10 cellular contexts compared by ENCODE assay signal in genomic region chr17:17683710-17684365, GRCh38. TPM values are rescaled to one million over a fixed set of nuclear protein-coding genes. Genes with fewer than 3 reads are reported as not detected.
DNase-seq lines count a peak whose midpoint lies in the region; ATAC-seq and TF ChIP-seq lines count a peak whose summit lies in the region.
"Had no signal": no experiment of that assay in that cellular context is flagged by ENCODE, and none has a peak within 500 bp of the region (broad histone marks: within the 10 kb centered on the region; RNA-seq: fewer than 3 reads in every experiment).

No MANE protein-coding gene starts in this region.

- H3K4me3 Mint-ChIP-seq in Caco-2 (ENCODE audit: unreplicated experiment) (peak overlapping the region; percentile 90), endodermal cell (peak overlapping the region; percentile 76)

- peak overlapping the region; percentile 89 for H2AK5ac ChIP-seq in trophoblast cell (ENCODE audit: low read length)

- H3K27me3 ChIP-seq in Caco-2 (replicated peaks; ENCODE audit: control insufficient read depth, insufficient read depth, low read length) (no peaks in the 10 kb centered on the region), endodermal cell (ENCODE audit: control insufficient read depth, insufficient read depth, low read length, poor library complexity, severe bottlenecking) (peaks cover 18% of the 10 kb centered on the region), trophoblast cell (ENCODE audit: insufficient read depth, low read length) (no peaks in the 10 kb centered on the region)

- peaks cover 32% of the 10 kb centered on the region for H3K79me1 ChIP-seq in trophoblast cell (ENCODE audit: low read length)

- H3K27me3 Mint-ChIP-seq in Caco-2 (ENCODE audit: insufficient read depth, unreplicated experiment) (no peaks in the 10 kb centered on the region), endodermal cell (ENCODE audit: insufficient read depth) (peaks cover 68% of the 10 kb centered on the region)

- 94 to 96% methylated on average over 6 to 7 of the region's 7 CpGs for WGBS in endodermal cell (ENCODE audit: insufficient coverage in 1 of 2, insufficient read length in 1 of 2), 2 experiments
- no CpG with 5 or more reads among the region's 7 CpGs for WGBS in trophoblast cell (ENCODE audit: extremely low coverage, insufficient coverage, insufficient read length)

- H3K79me2 ChIP-seq in OCI-LY7 (ENCODE audit: insufficient read depth, low read depth, low read length) (peaks cover 53% of the 10 kb centered on the region), trophoblast cell (ENCODE audit: control insufficient read depth, insufficient read depth, low read length, poor library complexity) (peaks cover 35% of the 10 kb centered on the region)

- H2AFZ ChIP-seq in OCI-LY7 (ENCODE audit: low read length) (no peak overlapping the region), trophoblast cell (ENCODE audit: insufficient read depth, low read length, poor library complexity) (no peak overlapping the region)

- H3K4me1 Mint-ChIP-seq in Caco-2 (ENCODE audit: low read depth, unreplicated experiment) (peaks cover 30% of the 10 kb centered on the region), endodermal cell (peaks cover 28% of the 10 kb centered on the region)

- H3K18ac ChIP-seq in trophoblast cell (ENCODE audit: low read length): peak overlapping the region; percentile 93

- H2BK5ac ChIP-seq in trophoblast cell (ENCODE audit: low read depth, low read length, poor library complexity): peak overlapping the region; percentile 96

- ATAC-seq in GM18873 (IDR thresholded peaks at IDR 0.05; ENCODE audit: low FRiP score, unreplicated experiment): no peak

- no TSS peak for BruUV-seq in Caco-2 (replicated peaks; lab: Mats Ljungman, UMichigan)
- BruUV-seq in OCI-LY7 (replicated peaks; lab: Mats Ljungman, UMichigan): no TSS peak

- H3K23ac ChIP-seq in trophoblast cell (ENCODE audit: low read length): no peak overlapping the region

- no peaks in the 10 kb centered on the region for H3K36me3 ChIP-seq in Caco-2 (ENCODE audit: control insufficient read depth, insufficient read depth, low read length)
- H3K36me3 ChIP-seq in OCI-LY7 (ENCODE audit: insufficient read depth, low read length): peaks cover 16% of the 10 kb centered on the region; the same call in 1 of the 2 replicates
- H3K36me3 ChIP-seq in endodermal cell (ENCODE audit: control insufficient read depth, insufficient read depth, low read length): peaks cover 9% of the 10 kb centered on the region
- no peaks in the 10 kb centered on the region for H3K36me3 ChIP-seq in trophoblast cell (ENCODE audit: control insufficient read depth in 1 of 2, insufficient read depth in 2 of 2, low read length in 2 of 2)
- H3K36me3 ChIP-seq: neutrophil had no signal

- peak overlapping the region; percentile 72 for H3K14ac ChIP-seq in trophoblast cell (ENCODE audit: low read length)

- peak overlapping the region; percentile 70 for H2BK120ac ChIP-seq in trophoblast cell (ENCODE audit: insufficient read depth, low read length, poor library complexity)

- no peak overlapping the region for H4K12ac ChIP-seq in trophoblast cell (ENCODE audit: low read depth, low read length)

- TF ChIP-seq CTCF in Caco-2 (IDR thresholded peaks at IDR 0.05; ENCODE audit: insufficient read depth in 1 of 2, low read depth in 1 of 2, low read length in 1 of 2, severe bottlenecking in 1 of 2, unreplicated experiment in 1 of 2) (no peak), OCI-LY7 (conservative IDR thresholded peaks at IDR 0.05; ENCODE audit: low read length) (no peak), endodermal cell (conservative IDR thresholded peaks at IDR 0.05) (no peak)

- H3K4ac ChIP-seq in trophoblast cell (ENCODE audit: low read depth, low read length): peak overlapping the region; percentile 99

- H3K27ac ChIP-seq in OCI-LY7 (ENCODE audit: low read depth, low read length, poor library complexity, severe bottlenecking) (peak overlapping the region; percentile 76), endodermal cell (ENCODE audit: low read depth, low read length) (peak overlapping the region; percentile 87), trophoblast cell (ENCODE audit: low read depth, low read length) (peak overlapping the region; percentile 67)
- H3K27ac ChIP-seq: neutrophil had no signal

- H3K36me3 Mint-ChIP-seq in Caco-2 (ENCODE audit: insufficient read depth, unreplicated experiment) (peaks cover 36% of the 10 kb centered on the region), endodermal cell (ENCODE audit: low read depth) (peaks cover 3% of the 10 kb centered on the region)

- H4K91ac ChIP-seq in trophoblast cell (ENCODE audit: low read depth, low read length): peak overlapping the region; percentile 72

- peak overlapping the region; percentile 94 for H4K8ac ChIP-seq in trophoblast cell (ENCODE audit: low read depth, low read length)

- peak overlapping the region; percentile 96; the same call in 1 of the 2 replicates for H3K4me3 ChIP-seq in Caco-2 (ENCODE audit: low read depth, low read length)
- H3K4me3 ChIP-seq in OCI-LY7 (ENCODE audit: low read depth, low read length, poor library complexity, severe bottlenecking): peak overlapping the region; percentile 92
- H3K4me3 ChIP-seq in endodermal cell (ENCODE audit: low read length): peak overlapping the region; percentile 87
- H3K4me3 ChIP-seq in trophoblast cell (ENCODE audit: low read depth, low read length): no peak overlapping the region

- H3K9ac ChIP-seq in endodermal cell (ENCODE audit: extremely low read depth, low read length, poor library complexity, severe bottlenecking): peak overlapping the region; percentile 90
- no peak overlapping the region for H3K9ac ChIP-seq in trophoblast cell (ENCODE audit: low read length)

- H2BK12ac ChIP-seq in trophoblast cell (ENCODE audit: low read length): peak overlapping the region; percentile 33

- no peaks in the 10 kb centered on the region; the same call in 1 of the 2 replicates for H4K20me1 ChIP-seq in OCI-LY7 (ENCODE audit: insufficient read depth, low read length)

- H3K27ac Mint-ChIP-seq in Caco-2 (ENCODE audit: unreplicated experiment): peak overlapping the region; percentile 96
- no peak overlapping the region for H3K27ac Mint-ChIP-seq in endodermal cell

- H3K9me3 Mint-ChIP-seq in Caco-2 (ENCODE audit: unreplicated experiment) (no peaks in the 10 kb centered on the region), endodermal cell (no peaks in the 10 kb centered on the region)

- H3K9me2 ChIP-seq in OCI-LY7 (ENCODE audit: insufficient read depth, low read length): no peaks in the 10 kb centered on the region

- H3K9me3 ChIP-seq in Caco-2: no peaks in the 10 kb centered on the region
- H3K9me3 ChIP-seq in OCI-LY7 (ENCODE audit: low read length): no peaks in the 10 kb centered on the region
- H3K9me3 ChIP-seq in endodermal cell (ENCODE audit: control insufficient read depth, low read length): no peaks in the 10 kb centered on the region
- H3K9me3 ChIP-seq in trophoblast cell (ENCODE audit: insufficient read depth, low read depth, low read length): no peaks in the 10 kb centered on the region
- H3K9me3 ChIP-seq: neutrophil had no signal

- H3K4me2 ChIP-seq in OCI-LY7 (ENCODE audit: low read length) (peak overlapping the region; percentile 89), trophoblast cell (ENCODE audit: low read length) (peak overlapping the region; percentile 72)

- H3K4me1 ChIP-seq in Caco-2: peaks cover 33% of the 10 kb centered on the region
- peaks cover 48% of the 10 kb centered on the region for H3K4me1 ChIP-seq in OCI-LY7 (ENCODE audit: insufficient read depth, low read length, poor library complexity, severe bottlenecking)
- H3K4me1 ChIP-seq in endodermal cell (ENCODE audit: control insufficient read depth, insufficient read depth, low read length): peaks cover 19% of the 10 kb centered on the region
- peaks cover 31 to 37% of the 10 kb centered on the region in 2 experiments for H3K4me1 ChIP-seq in trophoblast cell (ENCODE audit: control insufficient read depth in 1 of 2, insufficient read depth in 2 of 2, low read length in 2 of 2)

- no peak for DNase-seq in Caco-2
- no peak for DNase-seq in OCI-LY7 (ENCODE audit: low spot score)
- DNase-seq in endodermal cell: no peak
- DNase-seq in trophoblast cell: no peak
- no peak for DNase-seq in LoVo (ENCODE audit: low spot score)
- no peak for DNase-seq in ecto neural progenitor cell (ENCODE audit: low spot score)
- no peak for DNase-seq in anterior cingulate cortex (lab: John Stamatoyannopoulos, UW)
- DNase-seq: NCI-H187 treated with DMSO at 0.1 percent for 48 hours had no signal

- intact Hi-C loops in Caco-2 (cut with micrococcal nuclease; ENCODE audit: unreplicated experiment): loop anchor here (2.0 to 5.0 kb wide), 4 partner anchors 27 to 349 kb away; no protein-coding TSS in a partner anchor
- intact Hi-C loops in OCI-LY7 (cut with micrococcal nuclease; ENCODE audit: unreplicated experiment): loop anchor here (2.0 kb wide), 1 partner anchor 129 kb away; no protein-coding TSS in a partner anchor

- CTCF ChIA-PET in Caco-2 (lab: Charles Lee): no interaction called here
- CTCF ChIA-PET in OCI-LY7 (lab: Charles Lee; ENCODE audit: unreplicated experiment): interaction anchor here (0.6 kb wide), 3 partner anchors 10 to 236 kb away, joined by 3 to 4 read pairs (median 3); no protein-coding TSS in a partner anchor

- POLR2A ChIA-PET in Caco-2 (lab: Charles Lee) (interaction anchor here (1.0 kb wide), 2 partner anchors 10 to 152 kb away, joined by 4 to 5 read pairs; no protein-coding TSS in a partner anchor), OCI-LY7 (lab: Charles Lee) (interaction anchor here (0.6 to 3.2 kb wide), 5 partner anchors 9 to 1471 kb away, joined by 3 to 20 read pairs (median 4); no protein-coding TSS in a partner anchor)

RNA-seq across cellular contexts. Expression of gene RAI1, which starts 2.6 kb away (rescaled TPM):
- 44.3 and 46.7 TPM in 2 replicates for total RNA-seq in Caco-2 (2022)
- total RNA-seq in OCI-LY7 (2014; rRNA removed; shearing (Covaris generic)): 17.1 and 20.1 TPM in 2 replicates
- 49.4 and 54.3 TPM in 2 replicates for total RNA-seq in OCI-LY7 (2022)
- total RNA-seq in endodermal cell: 10 to 100 TPM; 35.9 to 42.9 TPM
- polyA plus RNA-seq in endodermal cell (2013, experiment 1 of 2): 34.4 TPM
- 37.1 TPM for polyA plus RNA-seq in endodermal cell (2013, experiment 2 of 2)
- 16.7 and 17.4 TPM in 2 replicates for polyA plus RNA-seq in trophoblast cell (2013)
